In the genomic region with DNA sequence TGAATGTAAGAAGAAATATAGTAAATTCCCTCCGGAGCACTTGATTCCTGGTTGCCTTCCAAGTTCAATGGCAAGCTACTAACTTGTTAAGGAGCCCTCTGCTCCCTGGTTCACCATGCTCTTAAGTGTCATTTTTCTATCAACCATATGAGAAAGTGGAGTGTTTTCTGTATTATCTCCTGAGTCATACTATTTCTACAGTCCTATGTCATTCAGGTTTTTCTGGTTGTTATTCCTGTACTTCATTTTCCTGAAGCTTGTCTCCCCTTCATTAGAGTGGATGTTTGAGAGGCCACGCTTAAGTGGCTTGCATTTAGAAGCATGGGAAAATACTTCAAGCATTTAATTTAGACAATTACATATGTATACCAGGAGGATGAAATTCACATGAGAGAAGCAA, we compare ENCODE assay signal across 17 cellular contexts. TPM values are rescaled to one million over a fixed set of nuclear protein-coding genes. Genes with fewer than 3 reads are reported as not detected.
"Had no signal": no experiment of that assay in that cellular context is flagged by ENCODE, and none has a peak within 500 bp of the region (broad histone marks: within the 10 kb centered on the region; RNA-seq: fewer than 3 reads in every experiment).

No MANE protein-coding gene starts in this region.

- H3K9me3 Mint-ChIP-seq: activated naive CD4-positive, alpha-beta T cell treated with anti-CD3 and anti-CD28 coated beads, Interleukin-2, amount 50 U/mL, for 24 hours; activated T-helper 2 cell treated with anti-CD3 and anti-CD28 coated beads, Interferon-gamma antibody, Interleukin-2, Interleukin-4, amounts not matched to agents 10 μg/mL and 5 μg/mL and 100 μg/mL, durations not matched to agents 14 hours and 24 hours and 36 hours; brain had no signal

- DNase-seq: activated CD4-positive, alpha-beta T cell treated with anti-CD3 and anti-CD28 coated beads, Interleukin-2, amount 50 U/mL, for 1 hour; activated CD4-positive, CD25-positive, alpha-beta regulatory T cell; effector memory CD4-positive, alpha-beta T cell; hippocampal formation; mucosa of descending colon; natural killer cell; nucleus accumbens; right cardiac atrium; stimulated activated CD4-positive, alpha-beta T cell treated with anti-CD3 and anti-CD28 coated beads, Interleukin-12 subunit alpha, Interleukin-12 subunit beta, amount 100 ng/mL, for 4 hours; stimulated activated naive CD4-positive, alpha-beta T cell treated with Interleukin-2 at 50 U/mL for 16 hours; T-helper 2 cell; upper lobe of right lung had no signal

- H3K27ac Mint-ChIP-seq: activated naive CD4-positive, alpha-beta T cell treated with anti-CD3 and anti-CD28 coated beads, Interleukin-2, amount 50 U/mL, for 24 hours; activated T-helper 2 cell treated with anti-CD3 and anti-CD28 coated beads, Interferon-gamma antibody, Interleukin-2, Interleukin-4, amounts not matched to agents 10 μg/mL and 5 μg/mL and 100 μg/mL, durations not matched to agents 14 hours and 24 hours and 36 hours; brain; natural killer cell had no signal

- H3K4me3 ChIP-seq: mucosa of descending colon, upper lobe of right lung had no signal

- H3K36me3 Mint-ChIP-seq: natural killer cell had no signal

- H3K4me1 Mint-ChIP-seq: activated naive CD4-positive, alpha-beta T cell treated with anti-CD3 and anti-CD28 coated beads, Interleukin-2, amount 50 U/mL, for 24 hours; natural killer cell had no signal

- ATAC-seq: mucosa of descending colon, natural killer cell, right cardiac atrium, upper lobe of right lung had no signal

- H3K27me3 Mint-ChIP-seq: activated naive CD4-positive, alpha-beta T cell treated with anti-CD3 and anti-CD28 coated beads, Interleukin-2, amount 50 U/mL, for 24 hours; brain had no signal

- H3K4me3 Mint-ChIP-seq: activated naive CD4-positive, alpha-beta T cell treated with anti-CD3 and anti-CD28 coated beads, Interleukin-2, amount 50 U/mL, for 24 hours; brain; natural killer cell had no signal

RNA-seq across cellular contexts. Expression of a gene that starts 14.7 kb away (rescaled TPM):
- total RNA-seq: activated T-helper 2 cell treated with anti-CD3 and anti-CD28 coated beads, Interferon-gamma antibody, Interleukin-2, Interleukin-4, amounts not matched to agents 10 μg/mL and 5 μg/mL and 100 μg/mL, durations not matched to agents 14 hours and 24 hours and 36 hours; lung microvascular endothelial cell; mucosa of descending colon; natural killer cell; posterior vena cava had no signal
